2 cellular contexts compared by ENCODE assay signal in the genomic region with DNA sequence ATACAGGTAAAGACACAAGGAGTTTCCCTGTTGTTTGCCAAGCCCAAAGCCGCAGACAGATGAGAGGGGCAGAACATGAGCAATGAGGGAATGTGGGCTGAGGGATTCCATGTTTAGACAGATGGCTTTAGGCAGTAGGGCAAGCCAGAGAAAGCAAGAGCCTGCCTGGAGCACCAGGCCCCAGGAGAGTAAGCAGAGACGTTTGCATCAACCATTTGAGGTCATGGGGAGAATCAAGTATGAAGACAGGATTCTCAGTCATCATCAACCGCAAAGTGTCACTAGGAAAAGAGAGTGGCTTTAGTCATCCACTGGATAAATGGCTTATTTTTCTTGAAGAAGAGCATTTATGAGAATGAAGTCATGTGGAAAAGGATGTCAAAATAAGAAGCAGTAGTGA.
TF ChIP-seq lines count a peak whose summit lies in the region.

No MANE protein-coding gene starts in this region.

TF ChIP-seq in GM23338, 12 proteins besides CTCF, POLR2A, EP300 and RAD21 (continues in another document):
- no peak for TF ChIP-seq EZH2 (IDR thresholded peaks at IDR 0.05; ENCODE audit: low read depth, unreplicated experiment)
- TF ChIP-seq ZNF331 (CRISPR knock-in tag; IDR thresholded peaks at IDR 0.05; ENCODE audit: low read depth): no peak
- no peak for TF ChIP-seq EZH2phosphoT487 (IDR thresholded peaks at IDR 0.05; ENCODE audit: unreplicated experiment)
- no peak for TF ChIP-seq CREB1 (CRISPR knock-in tag; IDR thresholded peaks at IDR 0.05; ENCODE audit: low read depth)
- TF ChIP-seq POLR2AphosphoS5 (IDR thresholded peaks at IDR 0.05; ENCODE audit: low read depth): no peak
- TF ChIP-seq ZNF114 (CRISPR knock-in tag; IDR thresholded peaks at IDR 0.05): no peak
- TF ChIP-seq, protein P1, sequence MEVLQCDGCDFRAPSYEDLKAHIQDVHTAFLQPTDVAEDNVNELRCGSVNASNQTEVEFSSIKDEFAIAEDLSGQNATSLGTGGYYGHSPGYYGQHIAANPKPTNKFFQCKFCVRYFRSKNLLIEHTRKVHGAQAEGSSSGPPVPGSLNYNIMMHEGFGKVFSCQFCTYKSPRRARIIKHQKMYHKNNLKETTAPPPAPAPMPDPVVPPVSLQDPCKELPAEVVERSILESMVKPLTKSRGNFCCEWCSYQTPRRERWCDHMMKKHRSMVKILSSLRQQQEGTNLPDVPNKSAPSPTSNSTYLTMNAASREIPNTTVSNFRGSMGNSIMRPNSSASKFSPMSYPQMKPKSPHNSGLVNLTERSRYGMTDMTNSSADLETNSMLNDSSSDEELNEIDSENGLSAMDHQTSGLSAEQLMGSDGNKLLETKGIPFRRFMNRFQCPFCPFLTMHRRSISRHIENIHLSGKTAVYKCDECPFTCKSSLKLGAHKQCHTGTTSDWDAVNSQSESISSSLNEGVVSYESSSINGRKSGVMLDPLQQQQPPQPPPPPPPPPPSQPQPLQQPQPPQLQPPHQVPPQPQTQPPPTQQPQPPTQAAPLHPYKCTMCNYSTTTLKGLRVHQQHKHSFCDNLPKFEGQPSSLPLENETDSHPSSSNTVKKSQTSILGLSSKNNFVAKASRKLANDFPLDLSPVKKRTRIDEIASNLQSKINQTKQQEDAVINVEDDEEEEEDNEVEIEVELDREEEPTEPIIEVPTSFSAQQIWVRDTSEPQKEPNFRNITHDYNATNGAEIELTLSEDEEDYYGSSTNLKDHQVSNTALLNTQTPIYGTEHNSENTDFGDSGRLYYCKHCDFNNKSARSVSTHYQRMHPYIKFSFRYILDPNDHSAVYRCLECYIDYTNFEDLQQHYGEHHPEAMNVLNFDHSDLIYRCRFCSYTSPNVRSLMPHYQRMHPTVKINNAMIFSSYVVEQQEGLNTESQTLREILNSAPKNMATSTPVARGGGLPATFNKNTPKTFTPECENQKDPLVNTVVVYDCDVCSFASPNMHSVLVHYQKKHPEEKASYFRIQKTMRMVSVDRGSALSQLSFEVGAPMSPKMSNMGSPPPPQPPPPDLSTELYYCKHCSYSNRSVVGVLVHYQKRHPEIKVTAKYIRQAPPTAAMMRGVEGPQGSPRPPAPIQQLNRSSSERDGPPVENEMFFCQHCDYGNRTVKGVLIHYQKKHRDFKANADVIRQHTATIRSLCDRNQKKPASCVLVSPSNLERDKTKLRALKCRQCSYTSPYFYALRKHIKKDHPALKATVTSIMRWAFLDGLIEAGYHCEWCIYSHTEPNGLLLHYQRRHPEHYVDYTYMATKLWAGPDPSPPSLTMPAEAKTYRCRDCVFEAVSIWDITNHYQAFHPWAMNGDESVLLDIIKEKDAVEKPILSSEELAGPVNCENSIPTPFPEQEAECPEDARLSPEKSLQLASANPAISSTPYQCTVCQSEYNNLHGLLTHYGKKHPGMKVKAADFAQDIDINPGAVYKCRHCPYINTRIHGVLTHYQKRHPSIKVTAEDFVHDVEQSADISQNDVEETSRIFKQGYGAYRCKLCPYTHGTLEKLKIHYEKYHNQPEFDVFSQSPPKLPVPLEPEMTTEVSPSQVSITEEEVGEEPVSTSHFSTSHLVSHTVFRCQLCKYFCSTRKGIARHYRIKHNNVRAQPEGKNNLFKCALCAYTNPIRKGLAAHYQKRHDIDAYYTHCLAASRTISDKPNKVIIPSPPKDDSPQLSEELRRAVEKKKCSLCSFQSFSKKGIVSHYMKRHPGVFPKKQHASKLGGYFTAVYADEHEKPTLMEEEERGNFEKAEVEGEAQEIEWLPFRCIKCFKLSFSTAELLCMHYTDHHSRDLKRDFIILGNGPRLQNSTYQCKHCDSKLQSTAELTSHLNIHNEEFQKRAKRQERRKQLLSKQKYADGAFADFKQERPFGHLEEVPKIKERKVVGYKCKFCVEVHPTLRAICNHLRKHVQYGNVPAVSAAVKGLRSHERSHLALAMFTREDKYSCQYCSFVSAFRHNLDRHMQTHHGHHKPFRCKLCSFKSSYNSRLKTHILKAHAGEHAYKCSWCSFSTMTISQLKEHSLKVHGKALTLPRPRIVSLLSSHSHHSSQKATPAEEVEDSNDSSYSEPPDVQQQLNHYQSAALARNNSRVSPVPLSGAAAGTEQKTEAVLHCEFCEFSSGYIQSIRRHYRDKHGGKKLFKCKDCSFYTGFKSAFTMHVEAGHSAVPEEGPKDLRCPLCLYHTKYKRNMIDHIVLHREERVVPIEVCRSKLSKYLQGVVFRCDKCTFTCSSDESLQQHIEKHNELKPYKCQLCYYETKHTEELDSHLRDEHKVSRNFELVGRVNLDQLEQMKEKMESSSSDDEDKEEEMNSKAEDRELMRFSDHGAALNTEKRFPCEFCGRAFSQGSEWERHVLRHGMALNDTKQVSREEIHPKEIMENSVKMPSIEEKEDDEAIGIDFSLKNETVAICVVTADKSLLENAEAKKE (CRISPR knock-in tag; IDR thresholded peaks at IDR 0.05): no peak
- TF ChIP-seq, protein P2, sequence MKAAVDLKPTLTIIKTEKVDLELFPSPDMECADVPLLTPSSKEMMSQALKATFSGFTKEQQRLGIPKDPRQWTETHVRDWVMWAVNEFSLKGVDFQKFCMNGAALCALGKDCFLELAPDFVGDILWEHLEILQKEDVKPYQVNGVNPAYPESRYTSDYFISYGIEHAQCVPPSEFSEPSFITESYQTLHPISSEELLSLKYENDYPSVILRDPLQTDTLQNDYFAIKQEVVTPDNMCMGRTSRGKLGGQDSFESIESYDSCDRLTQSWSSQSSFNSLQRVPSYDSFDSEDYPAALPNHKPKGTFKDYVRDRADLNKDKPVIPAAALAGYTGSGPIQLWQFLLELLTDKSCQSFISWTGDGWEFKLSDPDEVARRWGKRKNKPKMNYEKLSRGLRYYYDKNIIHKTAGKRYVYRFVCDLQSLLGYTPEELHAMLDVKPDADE (IDR thresholded peaks at IDR 0.05): no peak
- TF ChIP-seq, protein P3, sequence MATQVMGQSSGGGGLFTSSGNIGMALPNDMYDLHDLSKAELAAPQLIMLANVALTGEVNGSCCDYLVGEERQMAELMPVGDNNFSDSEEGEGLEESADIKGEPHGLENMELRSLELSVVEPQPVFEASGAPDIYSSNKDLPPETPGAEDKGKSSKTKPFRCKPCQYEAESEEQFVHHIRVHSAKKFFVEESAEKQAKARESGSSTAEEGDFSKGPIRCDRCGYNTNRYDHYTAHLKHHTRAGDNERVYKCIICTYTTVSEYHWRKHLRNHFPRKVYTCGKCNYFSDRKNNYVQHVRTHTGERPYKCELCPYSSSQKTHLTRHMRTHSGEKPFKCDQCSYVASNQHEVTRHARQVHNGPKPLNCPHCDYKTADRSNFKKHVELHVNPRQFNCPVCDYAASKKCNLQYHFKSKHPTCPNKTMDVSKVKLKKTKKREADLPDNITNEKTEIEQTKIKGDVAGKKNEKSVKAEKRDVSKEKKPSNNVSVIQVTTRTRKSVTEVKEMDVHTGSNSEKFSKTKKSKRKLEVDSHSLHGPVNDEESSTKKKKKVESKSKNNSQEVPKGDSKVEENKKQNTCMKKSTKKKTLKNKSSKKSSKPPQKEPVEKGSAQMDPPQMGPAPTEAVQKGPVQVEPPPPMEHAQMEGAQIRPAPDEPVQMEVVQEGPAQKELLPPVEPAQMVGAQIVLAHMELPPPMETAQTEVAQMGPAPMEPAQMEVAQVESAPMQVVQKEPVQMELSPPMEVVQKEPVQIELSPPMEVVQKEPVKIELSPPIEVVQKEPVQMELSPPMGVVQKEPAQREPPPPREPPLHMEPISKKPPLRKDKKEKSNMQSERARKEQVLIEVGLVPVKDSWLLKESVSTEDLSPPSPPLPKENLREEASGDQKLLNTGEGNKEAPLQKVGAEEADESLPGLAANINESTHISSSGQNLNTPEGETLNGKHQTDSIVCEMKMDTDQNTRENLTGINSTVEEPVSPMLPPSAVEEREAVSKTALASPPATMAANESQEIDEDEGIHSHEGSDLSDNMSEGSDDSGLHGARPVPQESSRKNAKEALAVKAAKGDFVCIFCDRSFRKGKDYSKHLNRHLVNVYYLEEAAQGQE (IDR thresholded peaks at IDR 0.05; ENCODE audit: unreplicated experiment): no peak
- TF ChIP-seq JUNB (IDR thresholded peaks at IDR 0.05; ENCODE audit: unreplicated experiment): no peak

TF ChIP-seq in H1, 55 proteins besides CTCF, POLR2A, EP300 and RAD21 (continues in another document):
- TF ChIP-seq CTBP2 (IDR thresholded peaks at IDR 0.05; ENCODE audit: borderline replicate concordance, insufficient read depth, insufficient read length, low read length): no peak
- TF ChIP-seq CHD1 (IDR thresholded peaks at IDR 0.05; ENCODE audit: low read depth, low read length): no peak
- no peak for TF ChIP-seq RXRA (IDR thresholded peaks at IDR 0.05; ENCODE audit: insufficient read depth, low read depth, low read length)
- TF ChIP-seq JUN (IDR thresholded peaks at IDR 0.05; ENCODE audit: low read depth, low read length): no peak
- TF ChIP-seq NRF1 (IDR thresholded peaks at IDR 0.05; ENCODE audit: low read depth, low read length): no peak
- TF ChIP-seq SP2 (IDR thresholded peaks at IDR 0.05; ENCODE audit: low read length): no peak
- TF ChIP-seq SAP30 (IDR thresholded peaks at IDR 0.05; ENCODE audit: insufficient read depth, insufficient replicate concordance, low read length): no peak
- TF ChIP-seq RBBP5 (IDR thresholded peaks at IDR 0.05; ENCODE audit: borderline replicate concordance, low read depth, low read length): no peak
- TF ChIP-seq NANOG (IDR thresholded peaks at IDR 0.05; ENCODE audit: insufficient read depth, low read depth, low read length, poor library complexity, severe bottlenecking): no peak
- TF ChIP-seq, protein P4, sequence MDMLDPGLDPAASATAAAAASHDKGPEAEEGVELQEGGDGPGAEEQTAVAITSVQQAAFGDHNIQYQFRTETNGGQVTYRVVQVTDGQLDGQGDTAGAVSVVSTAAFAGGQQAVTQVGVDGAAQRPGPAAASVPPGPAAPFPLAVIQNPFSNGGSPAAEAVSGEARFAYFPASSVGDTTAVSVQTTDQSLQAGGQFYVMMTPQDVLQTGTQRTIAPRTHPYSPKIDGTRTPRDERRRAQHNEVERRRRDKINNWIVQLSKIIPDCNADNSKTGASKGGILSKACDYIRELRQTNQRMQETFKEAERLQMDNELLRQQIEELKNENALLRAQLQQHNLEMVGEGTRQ (IDR thresholded peaks at IDR 0.05; ENCODE audit: low read length): no peak
- TF ChIP-seq TAF1 (IDR thresholded peaks at IDR 0.05; ENCODE audit: low read depth, low read length): no peak
- no peak for TF ChIP-seq KDM1A (IDR thresholded peaks at IDR 0.05; ENCODE audit: borderline replicate concordance, low read length)
- no peak for TF ChIP-seq TEAD4 (IDR thresholded peaks at IDR 0.05; ENCODE audit: low read depth, low read length)
- no peak for TF ChIP-seq SP1 (IDR thresholded peaks at IDR 0.05; ENCODE audit: low read depth, low read length)
- TF ChIP-seq TBP (IDR thresholded peaks at IDR 0.05; ENCODE audit: low read depth, low read length): no peak
- TF ChIP-seq PHF8 (conservative IDR thresholded peaks at IDR 0.05; ENCODE audit: low read depth, low read length): no peak
- TF ChIP-seq, protein P5, sequence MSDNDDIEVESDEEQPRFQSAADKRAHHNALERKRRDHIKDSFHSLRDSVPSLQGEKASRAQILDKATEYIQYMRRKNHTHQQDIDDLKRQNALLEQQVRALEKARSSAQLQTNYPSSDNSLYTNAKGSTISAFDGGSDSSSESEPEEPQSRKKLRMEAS (IDR thresholded peaks at IDR 0.05): no peak
